Comparison of ENCODE assay signal across 8 cellular contexts in the genomic region with DNA sequence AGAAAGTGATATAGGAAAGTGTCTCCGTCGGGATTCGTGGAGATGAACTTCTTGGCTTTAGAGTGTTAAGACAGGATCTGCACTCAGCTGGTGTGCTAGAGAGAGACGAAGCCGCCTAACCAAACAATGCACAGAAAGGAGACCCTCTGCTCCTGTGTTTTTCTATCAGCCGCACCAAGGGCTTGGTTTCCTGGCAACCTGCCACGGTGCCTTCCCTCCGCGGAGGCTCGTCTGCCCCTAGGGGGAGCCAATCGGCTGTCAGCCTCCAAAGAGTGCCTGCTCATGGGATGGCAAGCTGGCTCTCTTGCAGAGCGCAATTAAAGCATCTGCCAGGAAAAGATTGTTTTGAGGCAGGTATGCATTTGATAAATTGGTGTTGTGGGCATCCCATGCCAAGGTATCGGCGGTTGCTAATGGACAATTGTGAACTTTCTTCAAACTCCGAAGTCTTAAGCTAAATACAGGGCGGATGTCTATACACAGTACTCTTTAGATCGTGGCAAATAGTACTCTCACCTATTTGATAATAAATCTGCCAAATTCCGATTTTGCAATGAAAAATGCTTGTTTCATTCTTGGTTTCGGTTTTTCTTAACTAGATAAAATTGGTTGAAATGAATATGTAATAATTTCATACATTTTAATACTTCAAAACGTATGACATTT.
DNase-seq lines count a peak whose midpoint lies in the region; ATAC-seq and TF ChIP-seq lines count a peak whose summit lies in the region.

No MANE protein-coding gene starts in this region.

- no peak overlapping the region for H2AK5ac ChIP-seq in H9 (ENCODE audit: insufficient read length, low read length)

- DNase-seq in activated CD4-positive, alpha-beta T cell treated with anti-CD3 and anti-CD28 coated beads for 48 hours: peak; percentile 60
- DNase-seq in activated CD4-positive, alpha-beta T cell treated with anti-CD3 and anti-CD28 coated beads, Interleukin-2, amount 50 U/mL, for 4 hours: no peak
- DNase-seq in H9: peak; percentile 91
- peak; percentile 69 for DNase-seq in NCI-H1092 treated with DMSO at 0.1 percent for 48 hours (lab: John Stamatoyannopoulos, UW)
- peak; percentile 60 for DNase-seq in activated CD8-positive, alpha-beta T cell treated with anti-CD3 and anti-CD28 coated beads for 36 hours
- DNase-seq in Right ventricle myocardium inferior (ENCODE audit: missing footprints): peak; percentile 72
- DNase-seq in posterior cingulate gyrus: peak in 9 of 10 donors; percentile 27 to 95 (median 78)
- no peak for DNase-seq in NOMO-1 (lab: John Stamatoyannopoulos, UW; ENCODE audit: unreplicated experiment in 2 of 2)

- TF ChIP-seq CTCF in H9 (conservative IDR thresholded peaks at IDR 0.05): peak; percentile 83
- peak; percentile 35 for TF ChIP-seq CTCF in activated CD8-positive, alpha-beta T cell treated with anti-CD3 and anti-CD28 coated beads for 36 hours (IDR thresholded peaks at IDR 0.05)

- no peak overlapping the region for H4K5ac ChIP-seq in H9 (ENCODE audit: insufficient read length, low read depth, low read length)

- H3K27me3 ChIP-seq in H9 (ENCODE audit: insufficient read depth, low read length): no peaks in the 10 kb centered on the region

- peak overlapping the region; percentile 80; the same call in 1 of the 2 replicates for H3K14ac ChIP-seq in H9 (ENCODE audit: insufficient read depth, low read length)

- no peaks in the 10 kb centered on the region for H3K36me3 Mint-ChIP-seq in H9 (ENCODE audit: insufficient read depth in 1 of 3, low read depth in 3 of 3)
- H3K36me3 Mint-ChIP-seq in activated CD8-positive, alpha-beta T cell treated with anti-CD3 and anti-CD28 coated beads for 36 hours (ENCODE audit: low read depth): no peaks in the 10 kb centered on the region

- no peak overlapping the region for H3T11ph ChIP-seq in H9 (ENCODE audit: low read length)

- ATAC-seq in activated CD8-positive, alpha-beta T cell treated with anti-CD3 and anti-CD28 coated beads for 36 hours: no peak
- ATAC-seq in Right ventricle myocardium inferior: peak; percentile 57

- no peak overlapping the region for H3K9ac ChIP-seq in H9 (ENCODE audit: extremely low read depth, insufficient read length, low read length)

- H3K79me2 ChIP-seq in H9 (ENCODE audit: insufficient read depth, low read length): no peaks in the 10 kb centered on the region

- intact Hi-C loops in activated CD8-positive, alpha-beta T cell treated with anti-CD3 and anti-CD28 coated beads for 36 hours (cut with micrococcal nuclease): no loop called here
- intact Hi-C loops in Right ventricle myocardium inferior (cut with DNase I): no loop called here
- intact Hi-C loops in posterior cingulate gyrus (cut with DNase I): no loop called here

- H3K18ac ChIP-seq in H9 (ENCODE audit: insufficient read length, low read depth, low read length): peak overlapping the region; percentile 7

- peak overlapping the region in 1 of 2 experiments; percentile 26; a peak in 1 of 5 replicates for H3K4me3 Mint-ChIP-seq in H9
- H3K4me3 Mint-ChIP-seq in activated CD8-positive, alpha-beta T cell treated with anti-CD3 and anti-CD28 coated beads for 36 hours: no peak overlapping the region

- H3K9me3 ChIP-seq in H9 (ENCODE audit: control insufficient read depth, low read depth, low read length): no peaks in the 10 kb centered on the region

- no peak overlapping the region for H2BK120ac ChIP-seq in H9 (ENCODE audit: low read depth, low read length, poor library complexity, severe bottlenecking)

- H2AFZ ChIP-seq in H9 (ENCODE audit: low read length): peak overlapping the region; percentile 53

- H2BK20ac ChIP-seq in H9 (ENCODE audit: low read depth, low read length, poor library complexity, severe bottlenecking): no peak overlapping the region

- H2BK5ac ChIP-seq in H9 (ENCODE audit: insufficient read length, low read length): no peak overlapping the region

- no peaks in the 10 kb centered on the region for H4K20me1 ChIP-seq in H9 (ENCODE audit: control insufficient read depth, insufficient read depth, insufficient read length)

- H3K27ac ChIP-seq in H9 (ENCODE audit: insufficient read length, low read depth, low read length): no peak overlapping the region

- no peak overlapping the region for H3K27ac Mint-ChIP-seq in H9
- H3K27ac Mint-ChIP-seq in activated CD8-positive, alpha-beta T cell treated with anti-CD3 and anti-CD28 coated beads for 36 hours: no peak overlapping the region

- no peak overlapping the region for H4K8ac ChIP-seq in H9 (replicated peaks; ENCODE audit: insufficient read length, low read depth, low read length)

- no peaks in the 10 kb centered on the region; a peak in 1 of 5 replicates for H3K9me3 Mint-ChIP-seq in H9
- peaks cover 12% of the 10 kb centered on the region for H3K9me3 Mint-ChIP-seq in activated CD8-positive, alpha-beta T cell treated with anti-CD3 and anti-CD28 coated beads for 36 hours

- H3K4me1 ChIP-seq in H9 (ENCODE audit: insufficient read depth, low read length): no peaks in the 10 kb centered on the region

- no peak overlapping the region for H2BK15ac ChIP-seq in H9 (ENCODE audit: low read depth, low read length)

- no peak overlapping the region for H4K91ac ChIP-seq in H9 (ENCODE audit: insufficient read length, low read depth, low read length)

- H3K56ac ChIP-seq in H9 (ENCODE audit: insufficient read length, low read depth, low read length): no peak overlapping the region

- peaks cover 8 to 13% of the 10 kb centered on the region in 2 experiments for H3K4me1 Mint-ChIP-seq in H9
- no peaks in the 10 kb centered on the region for H3K4me1 Mint-ChIP-seq in activated CD8-positive, alpha-beta T cell treated with anti-CD3 and anti-CD28 coated beads for 36 hours (ENCODE audit: low read depth)

- H3K23ac ChIP-seq in H9 (ENCODE audit: insufficient read length, low read depth, low read length): no peak overlapping the region

- H3K4ac ChIP-seq in H9 (ENCODE audit: low read depth, low read length): no peak overlapping the region

- H3K79me1 ChIP-seq in H9 (ENCODE audit: insufficient read depth, low read depth, low read length, poor library complexity, severe bottlenecking): no peaks in the 10 kb centered on the region

- no peak overlapping the region for H2BK12ac ChIP-seq in H9 (ENCODE audit: insufficient read length, low read depth, low read length)

- CTCF ChIA-PET in activated CD8-positive, alpha-beta T cell treated with anti-CD3 and anti-CD28 coated beads for 36 hours (lab: Charles Lee): interaction anchor here (1.9 to 2.5 kb wide), 2 partner anchors 9 to 15 kb away, joined by 7 to 10 read pairs; no protein-coding TSS in a partner anchor

- peaks cover 3% of the 10 kb centered on the region for H3K27me3 Mint-ChIP-seq in H9 (ENCODE audit: low read depth)
- H3K27me3 Mint-ChIP-seq in activated CD8-positive, alpha-beta T cell treated with anti-CD3 and anti-CD28 coated beads for 36 hours: no peaks in the 10 kb centered on the region

- no peaks in the 10 kb centered on the region for H3K23me2 ChIP-seq in H9 (ENCODE audit: insufficient read length, low read depth, low read length, poor library complexity, severe bottlenecking)

- H3K4me2 ChIP-seq in H9 (ENCODE audit: insufficient read depth, insufficient read length, low read length): peak overlapping the region; percentile 6

- no CpG with 5 or more reads among the region's 20 CpGs for WGBS in H9 (ENCODE audit: extremely low coverage, insufficient read length, low lambda C conversion rate)

- POLR2A ChIA-PET in activated CD8-positive, alpha-beta T cell treated with anti-CD3 and anti-CD28 coated beads for 36 hours (lab: Charles Lee): no interaction called here

Comparison
In these comparisons a context has a peak if more than half of its experiments do, and no peak if none do; other contexts are left out.
1. DNase-seq: peak in activated CD4-positive, alpha-beta T cell treated with anti-CD3 and anti-CD28 coated beads for 48 hours (single experiment), H9 (single experiment), NCI-H1092 treated with DMSO at 0.1 percent for 48 hours (single experiment), activated CD8-positive, alpha-beta T cell treated with anti-CD3 and anti-CD28 coated beads for 36 hours (single experiment), Right ventricle myocardium inferior (single experiment) and posterior cingulate gyrus (9 of 10); none in activated CD4-positive, alpha-beta T cell treated with anti-CD3 and anti-CD28 coated beads, Interleukin-2, amount 50 U/mL, for 4 hours (0 of 2) and NOMO-1 (0 of 2).